Comparison of ENCODE assay signal across 8 cellular contexts in the genomic region with DNA sequence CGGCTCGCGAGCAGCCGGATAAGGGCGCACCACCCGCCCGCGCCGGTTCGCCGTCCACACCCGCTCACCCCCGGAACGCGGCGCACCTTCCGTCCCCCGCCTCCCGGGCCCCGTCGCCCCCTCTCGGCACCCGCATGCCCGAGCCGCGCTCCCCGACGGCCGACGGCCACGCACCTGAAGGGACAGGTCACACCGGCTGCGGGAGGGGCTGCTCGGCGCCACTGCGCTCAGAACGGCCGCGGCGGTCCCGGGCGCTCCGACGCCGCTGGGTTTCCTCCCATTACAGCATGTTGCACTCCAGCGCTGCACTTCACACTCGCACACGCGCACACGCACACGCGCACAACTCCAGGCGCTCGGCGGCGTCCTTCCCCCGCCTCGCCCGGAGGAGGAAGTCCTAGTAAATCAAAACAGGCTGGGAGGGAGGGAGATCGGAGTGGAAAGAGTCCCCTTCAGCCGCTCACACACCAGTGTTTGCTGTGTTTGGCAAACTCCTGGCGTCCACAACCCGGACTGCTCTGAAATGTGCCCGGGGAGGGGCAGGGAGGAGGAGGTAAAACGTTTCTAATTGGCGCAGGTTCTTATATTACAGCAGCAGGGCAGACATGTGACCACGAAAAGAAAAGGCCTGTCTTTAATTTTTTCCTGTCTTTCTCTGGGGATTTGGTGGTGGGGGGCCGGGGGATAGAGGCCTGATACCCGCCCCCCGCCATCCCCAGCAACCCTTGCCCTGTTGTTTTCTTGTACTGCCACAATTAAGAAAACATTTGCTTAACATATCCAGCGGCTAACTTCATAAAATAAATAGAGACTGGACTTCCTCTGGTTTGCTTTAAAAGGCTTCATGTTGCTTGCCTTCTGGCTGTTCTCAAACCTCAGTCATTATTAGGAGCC.
DNase-seq lines count a peak whose midpoint lies in the region; ATAC-seq lines count a peak whose summit lies in the region.

No MANE protein-coding gene starts in this region.

- no peaks in the 10 kb centered on the region for H3K36me3 Mint-ChIP-seq in stimulated activated naive CD8-positive, alpha-beta T cell treated with anti-CD3 and anti-CD28 coated beads, Interleukin-15, Interleukin-2, amounts not matched to agents 100 ng/mL and 50 ng/mL, for 24 hours (ENCODE audit: low read depth)

- no peaks in the 10 kb centered on the region for H3K9me3 Mint-ChIP-seq in stimulated activated naive CD8-positive, alpha-beta T cell treated with anti-CD3 and anti-CD28 coated beads, Interleukin-15, Interleukin-2, amounts not matched to agents 100 ng/mL and 50 ng/mL, for 24 hours

- peak overlapping the region; percentile 50 for H3K27ac Mint-ChIP-seq in stimulated activated naive CD8-positive, alpha-beta T cell treated with anti-CD3 and anti-CD28 coated beads, Interleukin-15, Interleukin-2, amounts not matched to agents 100 ng/mL and 50 ng/mL, for 24 hours

- peaks cover 20% of the 10 kb centered on the region for H3K4me1 Mint-ChIP-seq in stimulated activated naive CD8-positive, alpha-beta T cell treated with anti-CD3 and anti-CD28 coated beads, Interleukin-15, Interleukin-2, amounts not matched to agents 100 ng/mL and 50 ng/mL, for 24 hours (ENCODE audit: low read depth)

- ATAC-seq in GM18498 (IDR thresholded peaks at IDR 0.05; ENCODE audit: unreplicated experiment) (peak; percentile 37), HG03442 (IDR thresholded peaks at IDR 0.05; ENCODE audit: unreplicated experiment) (peak; percentile 26)

- peaks cover 24% of the 10 kb centered on the region for H3K27me3 Mint-ChIP-seq in stimulated activated naive CD8-positive, alpha-beta T cell treated with anti-CD3 and anti-CD28 coated beads, Interleukin-15, Interleukin-2, amounts not matched to agents 100 ng/mL and 50 ng/mL, for 24 hours

- peak overlapping the region; percentile 84 for H3K4me3 Mint-ChIP-seq in stimulated activated naive CD8-positive, alpha-beta T cell treated with anti-CD3 and anti-CD28 coated beads, Interleukin-15, Interleukin-2, amounts not matched to agents 100 ng/mL and 50 ng/mL, for 24 hours

- DNase-seq in A172 (ENCODE audit: low spot score) (peak; percentile 29), OCI-M1 (lab: John Stamatoyannopoulos, UW) (peak; percentile 83), fibroblast of gingiva (ENCODE audit: low read depth) (peak; percentile 92), myocyte (ENCODE audit: low read depth) (peak; percentile 50)
- DNase-seq in activated T-helper 1 cell treated with anti-CD3 and anti-CD28 coated beads, Interleukin-2, amount 50 U/mL, for 16 hours (ENCODE audit: low read depth in 1 of 2, low spot score in 1 of 2), result peak; percentile 21 to 29

Comparison
In these comparisons a context has a peak if more than half of its experiments do, and no peak if none do; other contexts are left out.
1. Peak in every context shown above with its lines: DNase-seq and ATAC-seq.
2. DNase-seq: peak in every context shown above with its lines; median percentile 92 in fibroblast of gingiva; 83 in OCI-M1; 50 in myocyte; 29 in A172; 25 in activated T-helper 1 cell treated with anti-CD3 and anti-CD28 coated beads, Interleukin-2, amount 50 U/mL, for 16 hours.